Comparison of ENCODE assay signal across 18 cellular contexts in genomic region chr3:190318666-190319065, GRCh38. TPM values are rescaled to one million over a fixed set of nuclear protein-coding genes. Genes with fewer than 3 reads are reported as not detected.
DNase-seq lines count a peak whose midpoint lies in the region; ATAC-seq and TF ChIP-seq lines count a peak whose summit lies in the region.
"Had no signal": no experiment of that assay in that cellular context is flagged by ENCODE, and none has a peak within 500 bp of the region (broad histone marks: within the 10 kb centered on the region; RNA-seq: fewer than 3 reads in every experiment).

No MANE protein-coding gene starts in this region.

- peak overlapping the region; percentile 2 for H3K4me3 Mint-ChIP-seq in progenitor cell of endocrine pancreas (ENCODE audit: low read depth)
- H3K4me3 Mint-ChIP-seq in CD4-positive, alpha-beta memory T cell = no peak overlapping the region
- H3K4me3 Mint-ChIP-seq: stimulated activated memory B cell treated with anti-CD40 and anti-IgM and Interleukin-4, amounts not matched to agents 10 μg/mL and 1 μg/mL and 100 μg/mL, for 72 hours; T-helper 1 cell treated with Interleukin-12 subunit alpha and Interleukin-12 subunit beta and Interleukin-4 antibody, amounts not matched to agents 30 μg/mL and 1 μg/mL, for 36 hours had no signal

- TF ChIP-seq CTCF in progenitor cell of endocrine pancreas (IDR thresholded peaks at IDR 0.05; ENCODE audit: unreplicated experiment) (no peak), dorsolateral prefrontal cortex (IDR thresholded peaks at IDR 0.05 in 54 of 56, conservative IDR thresholded peaks at IDR 0.05 in 2 of 56; ENCODE audit: low read depth in 1 of 56, partially characterized antibody in 56 of 56) (no peak)

- peaks cover 2% of the 10 kb centered on the region for H3K36me3 Mint-ChIP-seq in progenitor cell of endocrine pancreas (ENCODE audit: insufficient read depth)
- no peaks in the 10 kb centered on the region for H3K36me3 Mint-ChIP-seq in CD4-positive, alpha-beta memory T cell
- H3K36me3 Mint-ChIP-seq: CD14-positive monocyte; stimulated activated memory B cell treated with anti-CD40 and anti-IgM and Interleukin-4, amounts not matched to agents 10 μg/mL and 1 μg/mL and 100 μg/mL, for 72 hours had no signal

- CTCF ChIA-PET in CD4-positive, alpha-beta memory T cell (lab: Charles Lee; ENCODE audit: partially characterized antibody) = interaction anchor here (1.0 kb wide), 1 partner anchor 357 kb away, joined by 4 read pairs; no protein-coding TSS in a partner anchor

- peaks cover 0 to 6% (median 0%) of the 10 kb centered on the region in 45 donors for H3K27me3 ChIP-seq in dorsolateral prefrontal cortex
- H3K27me3 ChIP-seq in CD4-positive, alpha-beta memory T cell (ENCODE audit: insufficient read depth, low read length) = peaks cover 6% of the 10 kb centered on the region
- H3K27me3 ChIP-seq: adrenal gland had no signal

- no peak overlapping the region for H3K4me3 ChIP-seq in dorsolateral prefrontal cortex
- H3K4me3 ChIP-seq in CD4-positive, alpha-beta memory T cell (ENCODE audit: low read length in 2 of 2) = no peak overlapping the region

- H3K4me1 Mint-ChIP-seq in progenitor cell of endocrine pancreas (ENCODE audit: low read depth) = peaks cover 45% of the 10 kb centered on the region
- peaks cover 9 to 20% (median 13%) of the 10 kb centered on the region in 4 donors for H3K4me1 Mint-ChIP-seq in CD4-positive, alpha-beta memory T cell

- intact Hi-C loops in dorsolateral prefrontal cortex (cut with DNase I) = no loop called here
- intact Hi-C loops in CD4-positive, alpha-beta memory T cell (cut with micrococcal nuclease) = no loop called here

- no peaks in the 10 kb centered on the region for H3K9me3 Mint-ChIP-seq in progenitor cell of endocrine pancreas (ENCODE audit: low read depth)
- H3K9me3 Mint-ChIP-seq in CD4-positive, alpha-beta memory T cell = peaks cover 0 to 3% (median 0%) of the 10 kb centered on the region in 8 donors
- H3K9me3 Mint-ChIP-seq: CD14-positive monocyte; stimulated activated memory B cell treated with anti-CD40 and anti-IgM and Interleukin-4, amounts not matched to agents 10 μg/mL and 1 μg/mL and 100 μg/mL, for 72 hours; T-helper 1 cell treated with Interleukin-12 subunit alpha and Interleukin-12 subunit beta and Interleukin-4 antibody, amounts not matched to agents 30 μg/mL and 1 μg/mL, for 36 hours had no signal

- no peaks in the 10 kb centered on the region for H3K9me3 ChIP-seq in CD4-positive, alpha-beta memory T cell (ENCODE audit: control insufficient read depth in 1 of 2, low read length in 2 of 2)

- H3K36me3 ChIP-seq in CD4-positive, alpha-beta memory T cell (ENCODE audit: insufficient read depth, low read length) = no peaks in the 10 kb centered on the region
- H3K36me3 ChIP-seq: adrenal gland had no signal

- peak; percentile 26 to 51 for ATAC-seq in activated CD4-positive, CD25-positive, alpha-beta regulatory T cell treated with anti-CD3 and anti-CD28 coated beads, Interleukin-2, amount 50 U/mL, for 24 hours
- ATAC-seq: stimulated activated memory B cell treated with anti-CD40 and anti-IgM and Interleukin-4, amounts not matched to agents 10 μg/mL and 1 μg/mL and 100 μg/mL, for 72 hours had no signal

- H3K27ac ChIP-seq in epithelial cell of prostate (peak overlapping the region; percentile 84), dorsolateral prefrontal cortex (no peak overlapping the region)
- no peak overlapping the region for H3K27ac ChIP-seq in CD4-positive, alpha-beta memory T cell (ENCODE audit: low read depth, low read length)
- H3K27ac ChIP-seq: RWPE1 had no signal

- no peak overlapping the region for H3K27ac Mint-ChIP-seq in progenitor cell of endocrine pancreas
- H3K27ac Mint-ChIP-seq in CD4-positive, alpha-beta memory T cell = no peak overlapping the region
- H3K27ac Mint-ChIP-seq: CD14-positive monocyte; stimulated activated memory B cell treated with anti-CD40 and anti-IgM and Interleukin-4, amounts not matched to agents 10 μg/mL and 1 μg/mL and 100 μg/mL, for 72 hours; T-helper 1 cell treated with Interleukin-12 subunit alpha and Interleukin-12 subunit beta and Interleukin-4 antibody, amounts not matched to agents 30 μg/mL and 1 μg/mL, for 36 hours had no signal

- H3K27me3 Mint-ChIP-seq in progenitor cell of endocrine pancreas = peaks cover 12% of the 10 kb centered on the region
- H3K27me3 Mint-ChIP-seq in CD4-positive, alpha-beta memory T cell = peaks cover 24 to 36% of the 10 kb centered on the region in 2 donors

- POLR2A ChIA-PET in CD4-positive, alpha-beta memory T cell (lab: Charles Lee; ENCODE audit: partially characterized antibody) = no interaction called here

- DNase-seq in activated CD4-positive, CD25-positive, alpha-beta regulatory T cell (lab: John Stamatoyannopoulos, UW) = no peak
- DNase-seq in NCI-H510A treated with DMSO at 0.1 percent for 48 hours (lab: John Stamatoyannopoulos, UW) (peak; percentile 55), epithelial cell of prostate (ENCODE audit: low read depth, low spot score) (no peak), progenitor cell of endocrine pancreas (ENCODE audit: low spot score, unreplicated experiment) (no peak), NCI-H1092 (lab: John Stamatoyannopoulos, UW) (no peak), dorsolateral prefrontal cortex (no peak)
- no peak for DNase-seq in CD4-positive, alpha-beta memory T cell
- DNase-seq: adrenal gland, H7, head of caudate nucleus, NCI-H187 treated with DMSO at 0.1 percent for 48 hours, NCI-H82, small intestine had no signal

- H3K4me1 ChIP-seq in CD4-positive, alpha-beta memory T cell (ENCODE audit: insufficient read depth, low read length) = no peaks in the 10 kb centered on the region

RNA-seq across cellular contexts. Expression of gene CLDN1, which starts 3.6 kb away (rescaled TPM):
- total RNA-seq in progenitor cell of endocrine pancreas = 37.8 and 38.0 TPM in 2 replicates
- total RNA-seq in dorsolateral prefrontal cortex = 1 to 10 TPM in 48 of 120 experiments, under 1 TPM in 70, not detected in 2; 0.28 to 3.3 (median 0.90) TPM
- not detected for total RNA-seq in CD4-positive, alpha-beta memory T cell
- polyA plus RNA-seq in CD4-positive, alpha-beta memory T cell = not detected
- polyA plus RNA-seq: CD14-positive monocyte had no signal
